10 cellular contexts compared by ENCODE assay signal in the genomic region with DNA sequence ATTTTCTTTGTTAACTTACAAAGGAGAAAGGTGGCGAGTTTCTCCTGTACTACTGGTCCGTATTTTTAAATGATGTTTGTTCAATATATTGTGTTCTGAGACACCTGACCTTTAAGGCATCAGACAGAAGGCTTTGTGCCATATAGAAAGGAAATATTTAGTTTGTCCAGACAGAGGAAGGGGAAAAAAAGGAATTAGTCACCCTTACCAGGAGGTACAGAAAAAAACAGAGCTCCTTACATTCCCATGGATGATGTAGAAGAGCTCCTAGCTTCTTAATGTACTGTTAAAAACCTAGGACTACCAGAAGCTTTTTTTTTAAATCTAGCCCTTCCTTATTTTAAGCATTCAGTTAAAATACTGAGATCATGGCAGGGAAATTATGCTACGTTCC. TPM values are rescaled to one million over a fixed set of nuclear protein-coding genes. Genes with fewer than 3 reads are reported as not detected.
"Had no signal": no experiment of that assay in that cellular context is flagged by ENCODE, and none has a peak within 500 bp of the region (broad histone marks: within the 10 kb centered on the region; RNA-seq: fewer than 3 reads in every experiment).

No MANE protein-coding gene starts in this region.

- ATAC-seq: upper lobe of right lung had no signal

- H3K4me3 Mint-ChIP-seq: neural crest cell; T-helper 1 cell treated with Interleukin-12 subunit alpha and Interleukin-12 subunit beta and Interleukin-4 antibody, amounts not matched to agents 30 μg/mL and 1 μg/mL, for 36 hours had no signal

- H3K27ac Mint-ChIP-seq: activated T-helper 2 cell treated with anti-CD3 and anti-CD28 coated beads, Interferon-gamma antibody, Interleukin-2, Interleukin-4, amounts not matched to agents 10 μg/mL and 5 μg/mL and 100 μg/mL, durations not matched to agents 14 hours and 24 hours and 36 hours; T-helper 1 cell treated with Interleukin-12 subunit alpha and Interleukin-12 subunit beta and Interleukin-4 antibody, amounts not matched to agents 30 μg/mL and 1 μg/mL, for 36 hours had no signal

- H3K9me3 ChIP-seq: adrenal gland, upper lobe of right lung had no signal

- H3K9me3 Mint-ChIP-seq: activated T-helper 2 cell treated with anti-CD3 and anti-CD28 coated beads, Interferon-gamma antibody, Interleukin-2, Interleukin-4, amounts not matched to agents 10 μg/mL and 5 μg/mL and 100 μg/mL, durations not matched to agents 14 hours and 24 hours and 36 hours; neural crest cell; T-helper 1 cell treated with Interleukin-12 subunit alpha and Interleukin-12 subunit beta and Interleukin-4 antibody, amounts not matched to agents 30 μg/mL and 1 μg/mL, for 36 hours had no signal

- H3K27ac ChIP-seq: upper lobe of right lung had no signal

- DNase-seq: activated naive CD4-positive, alpha-beta T cell treated with anti-CD3 and anti-CD28 coated beads, Interleukin-2, amount 50 U/mL, for 16 hours; adrenal gland; cortex of kidney; effector memory CD4-positive, alpha-beta T cell; stimulated activated CD4-positive, alpha-beta T cell treated with anti-CD3 and anti-CD28 coated beads, Interleukin-2, amount 100 ng/mL, for 48 hours; stimulated activated naive CD4-positive, alpha-beta T cell treated with Interleukin-2 at 50 U/mL for 16 hours; upper lobe of right lung had no signal

- H3K27me3 ChIP-seq: adrenal gland, upper lobe of right lung had no signal

- H3K4me3 ChIP-seq: adrenal gland, upper lobe of right lung had no signal

RNA-seq across cellular contexts. Expression of gene PODN, which starts 12.4 kb away (rescaled TPM):
- total RNA-seq: activated T-helper 2 cell treated with anti-CD3 and anti-CD28 coated beads, Interferon-gamma antibody, Interleukin-2, Interleukin-4, amounts not matched to agents 10 μg/mL and 5 μg/mL and 100 μg/mL, durations not matched to agents 14 hours and 24 hours and 36 hours had no signal
